19 cellular contexts compared by ENCODE assay signal in genomic region chr19:31674503-31675186, GRCh38.
DNase-seq lines count a peak whose midpoint lies in the region; ATAC-seq and TF ChIP-seq lines count a peak whose summit lies in the region.
"Had no signal": no experiment of that assay in that cellular context is flagged by ENCODE, and none has a peak within 500 bp of the region (broad histone marks: within the 10 kb centered on the region; RNA-seq: fewer than 3 reads in every experiment).

No MANE protein-coding gene starts in this region.

- no peaks in the 10 kb centered on the region for H3K36me3 ChIP-seq in RWPE2 (ENCODE audit: low read depth)
- no peaks in the 10 kb centered on the region for H3K36me3 ChIP-seq in fibroblast of lung (ENCODE audit: control insufficient read depth, insufficient read depth, low read length)
- no peaks in the 10 kb centered on the region for H3K36me3 ChIP-seq in prostate gland
- H3K36me3 ChIP-seq: BE2C had no signal

- TF ChIP-seq POLR2A in prostate gland (IDR thresholded peaks at IDR 0.05), result no peak

- DNase-seq in H4 (ENCODE audit: low spot score) (peak; percentile 51), RWPE2 (ENCODE audit: low spot score) (no peak), fibroblast of lung (ENCODE audit: low read depth in 2 of 2) (peak; percentile 58 to 89), prostate gland (ENCODE audit: low spot score) (peak; percentile 40), DMS114 treated with DMSO at 0.1 percent for 48 hours (lab: John Stamatoyannopoulos, UW; ENCODE audit: unreplicated experiment) (no peak), Right ventricle myocardium inferior (ENCODE audit: missing footprints) (no peak)
- no peak for DNase-seq in stimulated activated naive CD8-positive, alpha-beta T cell treated with anti-CD3 and anti-CD28 coated beads, Interleukin-15, Interleukin-2, amounts not matched to agents 100 U/mL and 50 U/mL, for 24 hours
- DNase-seq: activated CD4-positive, alpha-beta T cell treated with anti-CD3 and anti-CD28 coated beads, Interleukin-2, amount 50 U/mL, for 48 hours; activated naive CD4-positive, alpha-beta T cell treated with anti-CD3 and anti-CD28 coated beads, Interleukin-2, amount 50 U/mL, for 16 hours; activated T-cell treated with anti-CD3 and anti-CD28 coated beads, Interleukin-2, amount 50 U/mL, for 1 hour; BE2C; body of pancreas; glutamatergic neuron; stimulated activated CD8-positive, alpha-beta memory T cell treated with anti-CD3 and anti-CD28 coated beads, Interleukin-4, amount 100 ng/mL, for 48 hours; T-helper 1 cell; testis had no signal

- peak overlapping the region; percentile 72 for H3K4me2 ChIP-seq in fibroblast of lung (ENCODE audit: extremely low read depth, insufficient read depth, low read length)

- no peak overlapping the region for H3K9ac ChIP-seq in fibroblast of lung (ENCODE audit: insufficient read depth, low read length)

- TF ChIP-seq CTCF in RWPE2 (IDR thresholded peaks at IDR 0.05; ENCODE audit: poor library complexity, severe bottlenecking) (no peak), fibroblast of lung (conservative IDR thresholded peaks at IDR 0.05 in 1 of 2, IDR thresholded peaks at IDR 0.05 in 1 of 2; ENCODE audit: low read depth in 1 of 2, low read length in 2 of 2) (no peak), prostate gland (IDR thresholded peaks at IDR 0.05) (no peak)

- H2AFZ ChIP-seq in fibroblast of lung (ENCODE audit: low read length), result peak overlapping the region; percentile 20

- 11% methylated on average over 11 of the region's 11 CpGs for WGBS in prostate gland

- peak; percentile 32 for ATAC-seq in RWPE2 (ENCODE audit: low read depth)
- ATAC-seq in GM21526 (IDR thresholded peaks at IDR 0.05; ENCODE audit: low FRiP score, unreplicated experiment), result no peak
- ATAC-seq in Right ventricle myocardium inferior, result no peak
- ATAC-seq in stimulated activated naive CD8-positive, alpha-beta T cell treated with anti-CD3 and anti-CD28 coated beads, Interleukin-15, Interleukin-2, amounts not matched to agents 100 U/mL and 50 U/mL, for 24 hours, result no peak
- ATAC-seq: body of pancreas; natural killer cell treated with Interleukin-12 subunit alpha and Interleukin-12 subunit beta and Interleukin-15 and Interleukin-18, amount 100 ng/mL, for 72 hours had no signal

- H3K4me1 ChIP-seq in RWPE2 (ENCODE audit: insufficient read depth, poor library complexity, severe bottlenecking) (peaks cover 4% of the 10 kb centered on the region), fibroblast of lung (ENCODE audit: control insufficient read depth, extremely low read depth, insufficient read depth, low read length) (peaks cover 12% of the 10 kb centered on the region), prostate gland (replicated peaks) (peaks cover 10% of the 10 kb centered on the region)
- H3K4me1 ChIP-seq: BE2C, body of pancreas, testis had no signal

- H3K79me2 ChIP-seq in fibroblast of lung (ENCODE audit: control insufficient read depth, insufficient read depth, low read length), result no peaks in the 10 kb centered on the region

- no peaks in the 10 kb centered on the region for H4K20me1 ChIP-seq in fibroblast of lung (ENCODE audit: control insufficient read depth, extremely low read depth, insufficient read depth, low read length)

- H3K27ac ChIP-seq in RWPE2 (ENCODE audit: poor library complexity, severe bottlenecking) (peak overlapping the region; percentile 40), fibroblast of lung (ENCODE audit: insufficient read depth, low read length) (peak overlapping the region; percentile 14), prostate gland (peak overlapping the region; percentile 4 to 71)
- H3K27ac ChIP-seq: body of pancreas, testis had no signal

- H3K9me3 ChIP-seq in RWPE2 (ENCODE audit: severe bottlenecking), result no peaks in the 10 kb centered on the region
- no peaks in the 10 kb centered on the region for H3K9me3 ChIP-seq in fibroblast of lung (ENCODE audit: control insufficient read depth, insufficient read depth, low read depth, low read length)
- no peaks in the 10 kb centered on the region for H3K9me3 ChIP-seq in prostate gland
- H3K9me3 ChIP-seq: BE2C, body of pancreas, testis had no signal

- H3K27me3 ChIP-seq in RWPE2 (ENCODE audit: insufficient read depth, poor library complexity, severe bottlenecking), result no peaks in the 10 kb centered on the region
- no peaks in the 10 kb centered on the region for H3K27me3 ChIP-seq in fibroblast of lung (ENCODE audit: control insufficient read depth, insufficient read depth, low read length)
- H3K27me3 ChIP-seq in prostate gland (replicated peaks; ENCODE audit: insufficient read depth), result no peaks in the 10 kb centered on the region
- H3K27me3 ChIP-seq: BE2C, body of pancreas, testis had no signal

- intact Hi-C loops in prostate gland (cut with DNase I) (no loop called here), Right ventricle myocardium inferior (cut with DNase I) (no loop called here)

- no peak overlapping the region for H3K4me3 ChIP-seq in RWPE2 (ENCODE audit: severe bottlenecking)
- peak overlapping the region in 2 of 4 experiments; percentile 12 to 42 for H3K4me3 ChIP-seq in fibroblast of lung (replicated peaks in 1 of 4; ENCODE audit: control extremely low read depth in 1 of 4, insufficient read depth in 1 of 4, low read depth in 3 of 4, low read length in 4 of 4)
- no peak overlapping the region for H3K4me3 ChIP-seq in prostate gland
- H3K4me3 ChIP-seq: body of pancreas, lung, testis had no signal

Comparison
In these comparisons a context has a peak if more than half of its experiments do, and no peak if none do; other contexts are left out.
1. DNase-seq: peak in H4 (single experiment), fibroblast of lung (2 of 2) and prostate gland (single experiment); none in RWPE2 (single experiment), DMS114 treated with DMSO at 0.1 percent for 48 hours (single experiment), Right ventricle myocardium inferior (single experiment) and stimulated activated naive CD8-positive, alpha-beta T cell treated with anti-CD3 and anti-CD28 coated beads, Interleukin-15, Interleukin-2, amounts not matched to agents 100 U/mL and 50 U/mL, for 24 hours (single experiment).
2. Peak in every context shown above with its lines, with median percentiles within 50 percentile points of each other: H3K27ac ChIP-seq.